In the genomic region with DNA sequence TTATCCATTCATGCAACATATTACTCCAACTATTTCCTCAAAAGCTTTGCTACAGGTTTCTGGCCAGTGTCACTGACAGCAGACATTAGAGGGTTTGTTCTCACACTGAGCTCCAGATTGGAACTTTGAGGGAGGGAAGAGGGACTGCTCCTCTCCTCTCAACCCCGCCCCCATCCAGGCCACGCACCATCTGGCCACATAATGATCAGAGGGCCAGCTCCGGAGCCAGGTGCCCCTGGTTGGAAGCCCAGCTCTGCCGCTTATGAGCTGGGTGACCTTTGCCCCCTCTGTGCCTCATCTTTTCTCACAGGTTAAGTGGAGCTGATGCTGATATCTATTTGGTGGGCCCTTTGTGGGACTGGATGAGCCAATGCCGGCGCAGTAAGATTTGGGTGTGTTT, we compare ENCODE assay signal across 25 cellular contexts. TPM values are rescaled to one million over a fixed set of nuclear protein-coding genes. Genes with fewer than 3 reads are reported as not detected.
"Had no signal": no experiment of that assay in that cellular context is flagged by ENCODE, and none has a peak within 500 bp of the region (broad histone marks: within the 10 kb centered on the region; RNA-seq: fewer than 3 reads in every experiment).

No MANE protein-coding gene starts in this region.

- H3K36me3 Mint-ChIP-seq: activated naive CD8-positive, alpha-beta T cell; naive B cell; stimulated activated effector memory CD8-positive, alpha-beta T cell treated with anti-CD3 and anti-CD28 coated beads, Interleukin-12 subunit alpha, Interleukin-12 subunit beta, amount 100 ng/mL, for 72 hours had no signal

- H3K27ac Mint-ChIP-seq: activated CD4-positive, alpha-beta T cell treated with anti-CD3 and anti-CD28 coated beads, Interleukin-2, amount 10 ng/mL, durations not matched to agents 7 days and 5 days; activated CD8-positive, alpha-beta T cell treated with anti-CD3 and anti-CD28 coated beads for 36 hours; activated naive CD8-positive, alpha-beta T cell; naive B cell; stimulated activated effector memory CD8-positive, alpha-beta T cell treated with anti-CD3 and anti-CD28 coated beads, Interleukin-12 subunit alpha, Interleukin-12 subunit beta, amount 100 ng/mL, for 72 hours; stimulated activated naive CD8-positive, alpha-beta T cell treated with anti-CD3 and anti-CD28 coated beads, Interleukin-15, amount 100 ng/mL, for 72 hours; T-helper 2 cell treated with Interferon-gamma antibody and Interleukin-4, amounts not matched to agents 5 μg/mL and 100 μg/mL, for 36 hours had no signal

- H3K4me1 Mint-ChIP-seq: activated CD4-positive, alpha-beta T cell treated with anti-CD3 and anti-CD28 coated beads, Interleukin-2, amount 10 ng/mL, durations not matched to agents 7 days and 5 days; central memory CD8-positive, alpha-beta T cell; naive B cell; stimulated activated effector memory CD8-positive, alpha-beta T cell treated with anti-CD3 and anti-CD28 coated beads, Interleukin-12 subunit alpha, Interleukin-12 subunit beta, amount 100 ng/mL, for 72 hours; stimulated activated naive CD8-positive, alpha-beta T cell treated with anti-CD3 and anti-CD28 coated beads, Interleukin-15, amount 100 ng/mL, for 72 hours had no signal

- H3K9me3 Mint-ChIP-seq: activated CD4-positive, alpha-beta T cell treated with anti-CD3 and anti-CD28 coated beads, Interleukin-2, amount 10 ng/mL, durations not matched to agents 7 days and 5 days; activated CD8-positive, alpha-beta T cell treated with anti-CD3 and anti-CD28 coated beads for 36 hours; central memory CD8-positive, alpha-beta T cell; naive B cell; stimulated activated effector memory CD8-positive, alpha-beta T cell treated with anti-CD3 and anti-CD28 coated beads, Interleukin-12 subunit alpha, Interleukin-12 subunit beta, amount 100 ng/mL, for 72 hours; stimulated activated naive CD8-positive, alpha-beta T cell treated with anti-CD3 and anti-CD28 coated beads, Interleukin-15, amount 100 ng/mL, for 72 hours; T-helper 2 cell treated with Interferon-gamma antibody and Interleukin-4, amounts not matched to agents 5 μg/mL and 100 μg/mL, for 36 hours had no signal

- H3K4me1 ChIP-seq: adrenal gland, lower lobe of right lung, tibial nerve had no signal

- H3K27me3 ChIP-seq: tibial nerve had no signal

- H3K4me3 ChIP-seq: adrenal gland, lower lobe of right lung, tibial nerve had no signal

- H3K36me3 ChIP-seq: adrenal gland, lower lobe of right lung, tibial nerve had no signal

- H3K27ac ChIP-seq: adrenal gland, lower lobe of right lung, tibial nerve, VCaP had no signal

- H3K27me3 Mint-ChIP-seq: activated naive CD8-positive, alpha-beta T cell; central memory CD8-positive, alpha-beta T cell had no signal

- H3K4me3 Mint-ChIP-seq: activated CD4-positive, alpha-beta T cell treated with anti-CD3 and anti-CD28 coated beads, Interleukin-2, amount 10 ng/mL, durations not matched to agents 7 days and 5 days; activated CD8-positive, alpha-beta T cell treated with anti-CD3 and anti-CD28 coated beads for 36 hours; activated naive CD8-positive, alpha-beta T cell; central memory CD8-positive, alpha-beta T cell; naive B cell; stimulated activated effector memory CD8-positive, alpha-beta T cell treated with anti-CD3 and anti-CD28 coated beads, Interleukin-12 subunit alpha, Interleukin-12 subunit beta, amount 100 ng/mL, for 72 hours; stimulated activated naive CD8-positive, alpha-beta T cell treated with anti-CD3 and anti-CD28 coated beads, Interleukin-15, amount 100 ng/mL, for 72 hours; T-helper 2 cell treated with Interferon-gamma antibody and Interleukin-4, amounts not matched to agents 5 μg/mL and 100 μg/mL, for 36 hours had no signal

- DNase-seq: activated CD4-positive, alpha-beta T cell treated with anti-CD3 and anti-CD28 coated beads, Interleukin-2, amount 10 ng/mL, durations not matched to agents 7 days and 5 days; activated CD4-positive, CD25-positive, alpha-beta regulatory T cell treated with anti-CD3 and anti-CD28 coated beads, Interleukin-2, amount 50 U/mL, for 72 hours; activated CD8-positive, alpha-beta T cell treated with anti-CD3 and anti-CD28 coated beads for 36 hours; activated naive CD4-positive, alpha-beta T cell; activated T-cell treated with anti-CD3 and anti-CD28 coated beads, Interleukin-2, amount 50 U/mL, for 1 hour; cortex of kidney; kidney; lower lobe of right lung; mesendoderm; naive B cell; occipital lobe; small intestine; stimulated activated CD4-positive, alpha-beta T cell treated with anti-CD3 and anti-CD28 coated beads, Interleukin-2, amount 100 ng/mL, for 24 hours; stimulated activated naive CD8-positive, alpha-beta T cell treated with anti-CD3 and anti-CD28 coated beads, Interleukin-15, amount 100 ng/mL, for 72 hours had no signal

- H3K9me3 ChIP-seq: adrenal gland, lower lobe of right lung, tibial nerve had no signal

- ATAC-seq: activated CD8-positive, alpha-beta T cell treated with anti-CD3 and anti-CD28 coated beads for 36 hours; left lobe of liver; lower lobe of right lung; sciatic nerve; stimulated activated effector memory CD8-positive, alpha-beta T cell treated with anti-CD3 and anti-CD28 coated beads, Interleukin-12 subunit alpha, Interleukin-12 subunit beta, amount 100 ng/mL, for 72 hours; stimulated activated naive CD8-positive, alpha-beta T cell treated with anti-CD3 and anti-CD28 coated beads, Interleukin-15, amount 100 ng/mL, for 72 hours had no signal

RNA-seq across cellular contexts. Expression of gene C4orf50, which starts 55.8 kb away (rescaled TPM):
- total RNA-seq: epithelial cell of proximal tubule, fibroblast of villous mesenchyme, left lobe of liver had no signal
